In the genomic region with DNA sequence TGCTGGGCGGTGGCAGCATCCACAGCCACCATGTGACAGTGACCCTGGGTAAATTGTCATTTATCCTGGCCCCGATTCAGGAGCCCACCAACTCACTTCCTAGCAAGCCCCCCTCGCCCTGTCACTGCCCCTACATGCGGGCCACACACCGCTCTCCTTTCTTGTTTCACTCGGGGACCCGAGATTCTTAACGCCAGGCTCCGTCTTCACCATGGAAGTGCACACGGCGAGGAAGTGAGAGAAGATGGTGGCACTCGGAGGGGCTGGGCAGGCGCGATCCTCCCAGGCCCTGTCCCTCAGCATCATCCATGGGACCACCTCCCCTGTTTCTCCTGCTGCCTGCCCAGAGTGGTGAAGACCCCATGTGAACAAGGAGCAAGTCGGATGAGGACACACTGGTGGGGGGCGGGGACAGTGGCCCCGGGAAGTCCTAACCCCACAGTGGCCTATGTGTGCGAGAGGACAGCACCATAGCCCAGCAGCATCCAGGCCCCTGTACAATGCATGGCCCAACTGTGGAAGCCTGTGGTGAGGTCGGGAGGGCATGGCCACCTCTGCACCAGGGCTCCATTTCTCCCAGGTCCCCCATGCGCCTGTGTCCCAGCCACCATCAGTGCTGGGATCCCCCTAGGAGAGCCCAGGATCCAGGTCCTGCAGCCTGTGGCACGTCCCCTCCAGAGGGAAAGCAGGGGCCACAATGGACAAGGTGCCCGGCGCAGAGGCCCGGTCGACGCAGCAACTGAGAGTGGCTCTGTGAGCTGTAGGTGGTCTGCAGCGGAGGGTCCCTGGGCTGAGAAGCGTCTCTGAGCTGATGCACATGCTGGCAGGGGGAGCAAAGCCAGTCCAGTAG, we compare ENCODE assay signal across 15 cellular contexts.
DNase-seq lines count a peak whose midpoint lies in the region; ATAC-seq and TF ChIP-seq lines count a peak whose summit lies in the region.
"Had no signal": no experiment of that assay in that cellular context is flagged by ENCODE, and none has a peak within 500 bp of the region (broad histone marks: within the 10 kb centered on the region; RNA-seq: fewer than 3 reads in every experiment).

No MANE protein-coding gene starts in this region.

- H3K4me1 Mint-ChIP-seq in H9 (no peaks in the 10 kb centered on the region), progenitor cell of endocrine pancreas (ENCODE audit: low read depth) (no peaks in the 10 kb centered on the region)

- no peak overlapping the region for H3K4me2 ChIP-seq in H9 (ENCODE audit: insufficient read depth, insufficient read length, low read length)
- H3K4me2 ChIP-seq: BLaER1 had no signal

- no peak overlapping the region for H3K9ac ChIP-seq in H9 (ENCODE audit: extremely low read depth, insufficient read length, low read length)
- H3K9ac ChIP-seq: BLaER1, GM23248 had no signal

- no peak for TF ChIP-seq POLR2A in spleen (IDR thresholded peaks at IDR 0.05)

- no peaks in the 10 kb centered on the region for H4K20me1 ChIP-seq in H9 (ENCODE audit: control insufficient read depth, insufficient read depth, insufficient read length)

- H2AFZ ChIP-seq in H9 (ENCODE audit: low read length), result no peak overlapping the region
- H2AFZ ChIP-seq: GM23248 had no signal

- H3K18ac ChIP-seq in H9 (ENCODE audit: insufficient read length, low read depth, low read length), result no peak overlapping the region

- no peak overlapping the region for H3T11ph ChIP-seq in H9 (ENCODE audit: low read length)

- no peak overlapping the region for H3K56ac ChIP-seq in H9 (ENCODE audit: insufficient read length, low read depth, low read length)

- H2BK5ac ChIP-seq in H9 (ENCODE audit: insufficient read length, low read length), result no peak overlapping the region

- ATAC-seq in left lung (no peak), GM19328 (IDR thresholded peaks at IDR 0.05; ENCODE audit: unreplicated experiment) (no peak), GM21528 (IDR thresholded peaks at IDR 0.05; ENCODE audit: low FRiP score, unreplicated experiment) (no peak)

- no peaks in the 10 kb centered on the region for H3K9me3 ChIP-seq in H9 (ENCODE audit: control insufficient read depth, low read depth, low read length)
- no peaks in the 10 kb centered on the region for H3K9me3 ChIP-seq in left lung
- H3K9me3 ChIP-seq in spleen, result peaks cover 0 to 6% (median 0%) of the 10 kb centered on the region in 8 donors
- H3K9me3 ChIP-seq: BLaER1 had no signal

- H3K36me3 ChIP-seq in left lung (no peaks in the 10 kb centered on the region), spleen (peaks cover 0 to 11% (median 0%) of the 10 kb centered on the region in 6 donors)
- H3K36me3 ChIP-seq: BLaER1 had no signal

- H3K27ac Mint-ChIP-seq in H9 (no peak overlapping the region), progenitor cell of endocrine pancreas (no peak overlapping the region)

- H3K14ac ChIP-seq in H9 (ENCODE audit: insufficient read depth, low read length), result no peak overlapping the region

- H3K79me1 ChIP-seq in H9 (ENCODE audit: insufficient read depth, low read depth, low read length, poor library complexity, severe bottlenecking), result no peaks in the 10 kb centered on the region

- H3K4me3 ChIP-seq in left lung (no peak overlapping the region), spleen (no peak overlapping the region)
- H3K4me3 ChIP-seq: BLaER1, GM23248 had no signal

- H3K23ac ChIP-seq in H9 (ENCODE audit: insufficient read length, low read depth, low read length), result no peak overlapping the region

- H3K27me3 ChIP-seq in H9 (ENCODE audit: insufficient read depth, low read length), result no peaks in the 10 kb centered on the region
- no peaks in the 10 kb centered on the region for H3K27me3 ChIP-seq in left lung
- no peaks in the 10 kb centered on the region for H3K27me3 ChIP-seq in spleen (replicated peaks in 1 of 7)
- H3K27me3 ChIP-seq: BLaER1 had no signal

- H2BK120ac ChIP-seq in H9 (ENCODE audit: low read depth, low read length, poor library complexity, severe bottlenecking), result no peak overlapping the region

- no peak overlapping the region for H2BK20ac ChIP-seq in H9 (ENCODE audit: low read depth, low read length, poor library complexity, severe bottlenecking)

- H2BK15ac ChIP-seq in H9 (ENCODE audit: low read depth, low read length), result no peak overlapping the region

- no peak overlapping the region for H2BK12ac ChIP-seq in H9 (ENCODE audit: insufficient read length, low read depth, low read length)

- H3K4me1 ChIP-seq in H9 (ENCODE audit: insufficient read depth, low read length) (no peaks in the 10 kb centered on the region), left lung (no peaks in the 10 kb centered on the region), spleen (peaks cover 0 to 23% (median 10%) of the 10 kb centered on the region in 6 donors)
- H3K4me1 ChIP-seq: BLaER1 had no signal

- H3K36me3 Mint-ChIP-seq in H9 (ENCODE audit: insufficient read depth in 1 of 3, low read depth in 3 of 3), result no peaks in the 10 kb centered on the region
- no peaks in the 10 kb centered on the region for H3K36me3 Mint-ChIP-seq in progenitor cell of endocrine pancreas (ENCODE audit: insufficient read depth)

- H4K8ac ChIP-seq in H9 (replicated peaks; ENCODE audit: insufficient read length, low read depth, low read length), result no peak overlapping the region

- no peaks in the 10 kb centered on the region; a peak in 1 of 5 replicates for H3K9me3 Mint-ChIP-seq in H9
- H3K9me3 Mint-ChIP-seq in progenitor cell of endocrine pancreas (ENCODE audit: low read depth), result no peaks in the 10 kb centered on the region

- DNase-seq in activated effector memory CD4-positive, alpha-beta T cell treated with anti-CD3 and anti-CD28 coated beads, Interleukin-2, amount 50 U/mL, for 16 hours, result peak; percentile 41
- no peak for DNase-seq in activated effector memory CD4-positive, alpha-beta T cell treated with Interleukin-2 at 50 U/mL for 16 hours
- DNase-seq in H9, result peak; percentile 15
- peak; percentile 22 to 28 for DNase-seq in left lung
- DNase-seq in spleen, result peak; percentile 33
- DNase-seq in progenitor cell of endocrine pancreas (ENCODE audit: low spot score, unreplicated experiment), result no peak
- DNase-seq: 8988T, DMS 273 treated with DMSO at 0.1 percent for 48 hours, GM23248, NCI-H1436 treated with DMSO at 0.1 percent for 48 hours, NCI-H2081, NCI-H510A treated with DMSO at 0.1 percent for 48 hours had no signal

- no peak for TF ChIP-seq CTCF in H9 (conservative IDR thresholded peaks at IDR 0.05)
- no peak for TF ChIP-seq CTCF in left lung (IDR thresholded peaks at IDR 0.05)
- no peak for TF ChIP-seq CTCF in spleen (IDR thresholded peaks at IDR 0.05 in 8 of 11, conservative IDR thresholded peaks at IDR 0.05 in 3 of 11)
- no peak for TF ChIP-seq CTCF in progenitor cell of endocrine pancreas (IDR thresholded peaks at IDR 0.05; ENCODE audit: unreplicated experiment)

- H3K27me3 Mint-ChIP-seq in H9 (ENCODE audit: low read depth), result peaks cover 2% of the 10 kb centered on the region
- H3K27me3 Mint-ChIP-seq in progenitor cell of endocrine pancreas, result peaks cover 12% of the 10 kb centered on the region

- no peak overlapping the region for H4K5ac ChIP-seq in H9 (ENCODE audit: insufficient read length, low read depth, low read length)

- no peak overlapping the region for H2AK5ac ChIP-seq in H9 (ENCODE audit: insufficient read length, low read length)

- H3K79me2 ChIP-seq in H9 (ENCODE audit: insufficient read depth, low read length), result no peaks in the 10 kb centered on the region

- H4K91ac ChIP-seq in H9 (ENCODE audit: insufficient read length, low read depth, low read length), result no peak overlapping the region

- H3K23me2 ChIP-seq in H9 (ENCODE audit: insufficient read length, low read depth, low read length, poor library complexity, severe bottlenecking), result no peaks in the 10 kb centered on the region

- no peak overlapping the region for H3K4me3 Mint-ChIP-seq in H9
- no peak overlapping the region for H3K4me3 Mint-ChIP-seq in progenitor cell of endocrine pancreas (ENCODE audit: low read depth)

- H3K4ac ChIP-seq in H9 (ENCODE audit: low read depth, low read length), result no peak overlapping the region

- intact Hi-C loops in left lung (cut with DNase I), result no loop called here
- intact Hi-C loops in spleen (cut with DNase I; ENCODE audit: low total_unique reads), result loop anchor here (5.0 kb wide), 1 partner anchor 193 kb away; no protein-coding TSS in a partner anchor

- no CpG with 5 or more reads among the region's 28 CpGs for WGBS in H9 (ENCODE audit: extremely low coverage, insufficient read length, low lambda C conversion rate)
- WGBS in spleen, 5 donors, result 92 to 98% (median 96%) methylated on average over 17 to 28 of the region's 28 CpGs

- H3K27ac ChIP-seq in H9 (ENCODE audit: insufficient read length, low read depth, low read length) (no peak overlapping the region), left lung (no peak overlapping the region), spleen (no peak overlapping the region)
- H3K27ac ChIP-seq: BLaER1, GM23248 had no signal

Comparison
In these comparisons a context has a peak if more than half of its experiments do, and no peak if none do; other contexts are left out.
1. DNase-seq: peak in activated effector memory CD4-positive, alpha-beta T cell treated with anti-CD3 and anti-CD28 coated beads, Interleukin-2, amount 50 U/mL, for 16 hours (single experiment), H9 (single experiment), left lung (2 of 2) and spleen (single experiment); none in activated effector memory CD4-positive, alpha-beta T cell treated with Interleukin-2 at 50 U/mL for 16 hours (single experiment) and progenitor cell of endocrine pancreas (single experiment).